ENCODE assay signal across 7 cellular contexts in the genomic region with DNA sequence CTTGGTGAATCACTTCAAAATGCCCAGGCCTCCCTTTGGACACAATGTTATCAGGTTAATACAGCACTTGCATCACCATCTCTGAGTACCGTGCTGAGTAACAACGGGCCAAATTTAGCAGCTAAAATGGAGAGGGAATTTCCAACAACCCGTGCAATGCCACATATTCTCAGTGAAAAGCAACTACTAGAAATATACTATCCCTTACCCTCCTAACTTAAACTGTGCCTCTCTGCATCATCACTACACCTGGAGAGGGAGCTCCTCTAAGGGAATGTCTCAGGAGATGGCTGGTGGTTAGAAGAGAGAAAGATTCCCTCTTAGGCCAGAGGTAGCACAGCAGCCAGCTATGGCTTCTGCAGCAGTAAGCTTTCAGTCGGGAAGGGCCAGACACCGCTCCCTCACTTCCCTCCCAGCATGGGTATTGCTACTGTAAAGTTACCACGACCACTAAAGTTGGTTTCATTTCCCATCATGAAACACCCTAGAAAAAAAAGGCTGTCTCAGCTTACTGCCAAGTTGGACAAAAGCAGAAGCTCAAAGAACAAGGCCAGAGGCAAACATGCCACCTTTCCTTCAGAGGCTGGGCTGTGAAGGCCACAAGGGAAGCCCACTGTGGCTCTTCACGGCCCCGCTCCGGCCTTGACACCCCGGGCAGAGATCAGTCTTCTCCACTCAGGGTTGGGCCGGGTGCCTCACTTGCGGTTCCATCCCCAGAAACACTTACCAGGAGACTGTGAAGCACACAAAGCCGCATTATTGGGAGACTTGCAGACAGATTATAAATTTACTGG. TPM values are rescaled to one million over a fixed set of nuclear protein-coding genes. Genes with fewer than 3 reads are reported as not detected.
DNase-seq lines count a peak whose midpoint lies in the region; ATAC-seq, FAIRE-seq and TF ChIP-seq lines count a peak whose summit lies in the region.

No MANE protein-coding gene starts in this region.

- peak overlapping the region; percentile 52 to 78 for H3K9ac ChIP-seq in kidney (ENCODE audit: low read length in 2 of 2)

- peaks cover 48 to 49% of the 10 kb centered on the region in 2 donors for H3K4me1 ChIP-seq in kidney (ENCODE audit: control insufficient read depth in 1 of 2, insufficient read depth in 1 of 2, low read depth in 1 of 2, low read length in 2 of 2)

- TF ChIP-seq CTCF in astrocyte of the cerebellum (IDR thresholded peaks at IDR 0.05; ENCODE audit: low read depth, low read length, missing control alignments) (peak; percentile 12), kidney (IDR thresholded peaks at IDR 0.05; ENCODE audit: borderline replicate concordance, extremely low read depth, insufficient read depth) (no peak)

- in situ Hi-C loops in astrocyte of the cerebellum (cut with HindIII; ENCODE audit: low sequenced_read_pairs) = loop anchor here (5.0 kb wide), 2 partner anchors 52 to 102 kb away; no protein-coding TSS in a partner anchor

- intact Hi-C loops in kidney (cut with DNase I) = no loop called here

- H3K27ac ChIP-seq in kidney (ENCODE audit: low read depth in 2 of 2, low read length in 2 of 2) = peak overlapping the region; percentile 89 to 93

- FAIRE-seq in RCC 7860 (lab: Jason Lieb, UNC) (no peak), kidney (lab: Jason Lieb, UNC) (no peak)

- no peaks in the 10 kb centered on the region for H3K9me3 ChIP-seq in kidney (ENCODE audit: control insufficient read depth in 1 of 2, low read length in 2 of 2)

- H3K36me3 ChIP-seq in kidney (ENCODE audit: control insufficient read depth in 1 of 2, insufficient read depth in 2 of 2, low read length in 2 of 2) = no peaks in the 10 kb centered on the region

- ATAC-seq in GM18873 (IDR thresholded peaks at IDR 0.05; ENCODE audit: low FRiP score, unreplicated experiment) (peak; percentile 51), HG02885 (IDR thresholded peaks at IDR 0.05; ENCODE audit: poor library complexity, unreplicated experiment) (peak; percentile 40)

- peak overlapping the region; percentile 81 for H3K4me3 ChIP-seq in astrocyte of the cerebellum (ENCODE audit: low read depth, low read length)
- peak overlapping the region; percentile 88 to 98 for H3K4me3 ChIP-seq in kidney (ENCODE audit: low read length in 2 of 2)

- DNase-seq in RCC 7860 (ENCODE audit: low spot score) (peak; percentile 43), astrocyte of the cerebellum (ENCODE audit: low read depth) (no peak), kidney (no peak), smooth muscle cell of the brain vasculature (ENCODE audit: low read depth, low spot score) (peak; percentile 55), NCI-H128 (lab: John Stamatoyannopoulos, UW; ENCODE audit: unreplicated experiment) (no peak)

RNA-seq across cellular contexts. Expression of gene MAML2, which starts 3.9 kb away (rescaled TPM):
- 32.3 TPM for total RNA-seq in kidney
- polyA plus RNA-seq in kidney (ENCODE audit: insufficient read depth, low read depth, low replicate concordance) = 4.9 TPM

RNA-seq across cellular contexts. Expression of gene CCDC82, which starts 50.6 kb away (rescaled TPM):
- 25.8 TPM for total RNA-seq in kidney
- 13.0 TPM for polyA plus RNA-seq in kidney (ENCODE audit: insufficient read depth, low read depth, low replicate concordance)

RNA-seq across cellular contexts. Expression of gene JRKL, which starts 50.7 kb away (rescaled TPM):
- total RNA-seq in kidney = 12.5 TPM
- 4.6 TPM for polyA plus RNA-seq in kidney (ENCODE audit: insufficient read depth, low read depth, low replicate concordance)

Comparison
In these comparisons a context has a peak if more than half of its experiments do, and no peak if none do; other contexts are left out.
1. DNase-seq: peak in RCC 7860 (single experiment) and smooth muscle cell of the brain vasculature (single experiment); none in astrocyte of the cerebellum (single experiment), kidney (single experiment) and NCI-H128 (single experiment).